ENCODE assay signal across 1 cellular context in the genomic region with DNA sequence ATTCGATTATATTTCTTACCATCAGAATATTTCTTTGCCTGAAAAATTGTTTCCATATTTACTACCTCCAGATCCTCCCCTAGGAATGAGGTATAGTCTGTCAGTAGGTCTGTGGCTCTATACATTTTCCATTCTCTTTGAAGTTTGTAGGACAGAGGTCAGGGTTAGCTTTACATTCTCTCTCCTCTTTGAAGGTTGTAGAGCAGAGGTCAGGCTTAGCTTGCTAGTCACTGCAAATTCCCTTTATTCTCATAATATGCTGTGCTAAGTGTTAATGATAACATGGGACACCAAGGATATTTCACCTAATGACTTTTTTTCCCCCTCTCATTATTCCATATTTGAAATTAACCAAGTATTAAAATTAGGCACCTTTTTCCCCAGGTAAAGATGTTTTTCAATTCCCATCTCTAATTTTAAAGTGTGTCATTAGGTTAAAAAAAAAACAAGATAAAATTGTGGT.
TF ChIP-seq lines count a peak whose summit lies in the region.

No MANE protein-coding gene starts in this region.

TF ChIP-seq in HepG2, 621 proteins besides CTCF, POLR2A, EP300 and RAD21 (continued from another document and continues in another):
- no peak for TF ChIP-seq SP1 (IDR thresholded peaks at IDR 0.05)
- no peak for TF ChIP-seq SP1 (CRISPR knock-in tag; IDR thresholded peaks at IDR 0.05)
- TF ChIP-seq, protein P1, sequence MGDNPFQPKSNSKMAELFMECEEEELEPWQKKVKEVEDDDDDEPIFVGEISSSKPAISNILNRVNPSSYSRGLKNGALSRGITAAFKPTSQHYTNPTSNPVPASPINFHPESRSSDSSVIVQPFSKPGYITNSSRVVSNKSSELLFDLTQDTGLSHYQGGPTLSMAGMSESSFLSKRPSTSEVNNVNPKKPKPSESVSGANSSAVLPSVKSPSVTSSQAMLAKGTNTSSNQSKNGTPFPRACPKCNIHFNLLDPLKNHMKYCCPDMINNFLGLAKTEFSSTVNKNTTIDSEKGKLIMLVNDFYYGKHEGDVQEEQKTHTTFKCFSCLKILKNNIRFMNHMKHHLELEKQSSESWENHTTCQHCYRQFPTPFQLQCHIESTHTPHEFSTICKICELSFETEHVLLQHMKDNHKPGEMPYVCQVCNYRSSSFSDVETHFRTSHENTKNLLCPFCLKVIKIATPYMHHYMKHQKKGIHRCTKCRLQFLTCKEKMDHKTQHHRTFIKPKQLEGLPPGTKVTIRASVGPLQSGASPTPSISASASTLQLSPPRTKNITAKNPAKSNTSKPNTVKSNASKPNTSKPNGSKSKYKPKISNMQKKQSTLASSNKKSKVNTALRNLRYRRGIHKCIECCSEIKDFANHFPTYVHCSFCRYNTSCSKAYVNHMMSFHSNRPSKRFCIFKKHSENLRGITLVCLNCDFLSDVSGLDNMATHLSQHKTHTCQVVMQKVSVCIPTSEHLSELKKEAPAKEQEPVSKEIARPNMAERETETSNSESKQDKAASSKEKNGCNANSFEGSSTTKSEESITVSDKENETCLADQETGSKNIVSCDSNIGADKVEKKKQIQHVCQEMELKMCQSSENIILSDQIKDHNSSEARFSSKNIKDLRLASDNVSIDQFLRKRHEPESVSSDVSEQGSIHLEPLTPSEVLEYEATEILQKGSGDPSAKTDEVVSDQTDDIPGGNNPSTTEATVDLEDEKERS (CRISPR knock-in tag; IDR thresholded peaks at IDR 0.05), result no peak
- TF ChIP-seq, protein P2, sequence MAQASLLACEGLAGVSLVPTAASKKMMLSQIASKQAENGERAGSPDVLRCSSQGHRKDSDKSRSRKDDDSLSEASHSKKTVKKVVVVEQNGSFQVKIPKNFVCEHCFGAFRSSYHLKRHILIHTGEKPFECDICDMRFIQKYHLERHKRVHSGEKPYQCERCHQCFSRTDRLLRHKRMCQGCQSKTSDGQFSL (CRISPR knock-in tag; IDR thresholded peaks at IDR 0.05), result no peak
- TF ChIP-seq, protein P3, sequence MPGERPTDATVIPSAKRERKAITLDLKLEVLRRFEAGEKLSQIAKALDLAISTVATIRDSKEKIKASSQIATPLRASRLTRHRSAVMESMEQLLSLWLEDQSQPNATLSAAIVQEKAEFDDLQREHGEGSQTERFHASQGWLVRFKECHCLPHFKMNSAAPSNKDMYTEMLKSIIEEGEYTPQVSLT (CRISPR knock-in tag; IDR thresholded peaks at IDR 0.05; ENCODE audit: borderline replicate concordance, low read depth), result no peak
- no peak; the same call in 1 of the 2 replicates for TF ChIP-seq KLF12 (CRISPR knock-in tag; IDR thresholded peaks at IDR 0.05; ENCODE audit: borderline replicate concordance)
- TF ChIP-seq FOSL1 (CRISPR knock-in tag; IDR thresholded peaks at IDR 0.05; ENCODE audit: borderline replicate concordance), result no peak
- TF ChIP-seq PCBP2 (optimal IDR thresholded peaks at IDR 0.05; ENCODE audit: low read depth, low read length, poor library complexity, severe bottlenecking), result no peak
- TF ChIP-seq, protein P4, sequence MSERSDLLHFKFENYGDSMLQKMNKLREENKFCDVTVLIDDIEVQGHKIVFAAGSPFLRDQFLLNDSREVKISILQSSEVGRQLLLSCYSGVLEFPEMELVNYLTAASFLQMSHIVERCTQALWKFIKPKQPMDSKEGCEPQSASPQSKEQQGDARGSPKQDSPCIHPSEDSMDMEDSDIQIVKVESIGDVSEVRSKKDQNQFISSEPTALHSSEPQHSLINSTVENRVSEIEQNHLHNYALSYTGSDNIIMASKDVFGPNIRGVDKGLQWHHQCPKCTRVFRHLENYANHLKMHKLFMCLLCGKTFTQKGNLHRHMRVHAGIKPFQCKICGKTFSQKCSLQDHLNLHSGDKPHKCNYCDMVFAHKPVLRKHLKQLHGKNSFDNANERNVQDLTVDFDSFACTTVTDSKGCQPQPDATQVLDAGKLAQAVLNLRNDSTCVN (CRISPR knock-in tag; IDR thresholded peaks at IDR 0.05; ENCODE audit: borderline replicate concordance), result no peak
- TF ChIP-seq ZNF616 (CRISPR knock-in tag; IDR thresholded peaks at IDR 0.05; ENCODE audit: low read depth), result no peak
- no peak for TF ChIP-seq ZNF552 (CRISPR knock-in tag; IDR thresholded peaks at IDR 0.05; ENCODE audit: borderline replicate concordance)
- peak; percentile 84; the same call in 1 of the 2 replicates for TF ChIP-seq SALL1 (CRISPR knock-in tag; IDR thresholded peaks at IDR 0.05)
- no peak for TF ChIP-seq ZNF30 (CRISPR knock-in tag; IDR thresholded peaks at IDR 0.05)
- no peak for TF ChIP-seq ISX (CRISPR knock-in tag; conservative IDR thresholded peaks at IDR 0.05)
- no peak; the same call in 1 of the 2 replicates for TF ChIP-seq NAIF1 (CRISPR knock-in tag; IDR thresholded peaks at IDR 0.05; ENCODE audit: borderline replicate concordance)
- TF ChIP-seq PPARG (CRISPR knock-in tag; conservative IDR thresholded peaks at IDR 0.05), result peak; percentile 100
- no peak for TF ChIP-seq RARG (CRISPR knock-in tag; IDR thresholded peaks at IDR 0.05; ENCODE audit: low read depth)
- TF ChIP-seq MAFF (IDR thresholded peaks at IDR 0.05; ENCODE audit: low read depth, low read length), result peak; percentile 75
- TF ChIP-seq TBX2 (CRISPR knock-in tag; IDR thresholded peaks at IDR 0.05; ENCODE audit: borderline replicate concordance), result peak; percentile 90; the same call in 1 of the 2 replicates
- no peak for TF ChIP-seq HNRNPLL (IDR thresholded peaks at IDR 0.05; ENCODE audit: low read depth, low read length, poor library complexity, severe bottlenecking)
- no peak for TF ChIP-seq MAF1 (CRISPR knock-in tag; IDR thresholded peaks at IDR 0.05; ENCODE audit: borderline replicate concordance)
- TF ChIP-seq, protein P5, sequence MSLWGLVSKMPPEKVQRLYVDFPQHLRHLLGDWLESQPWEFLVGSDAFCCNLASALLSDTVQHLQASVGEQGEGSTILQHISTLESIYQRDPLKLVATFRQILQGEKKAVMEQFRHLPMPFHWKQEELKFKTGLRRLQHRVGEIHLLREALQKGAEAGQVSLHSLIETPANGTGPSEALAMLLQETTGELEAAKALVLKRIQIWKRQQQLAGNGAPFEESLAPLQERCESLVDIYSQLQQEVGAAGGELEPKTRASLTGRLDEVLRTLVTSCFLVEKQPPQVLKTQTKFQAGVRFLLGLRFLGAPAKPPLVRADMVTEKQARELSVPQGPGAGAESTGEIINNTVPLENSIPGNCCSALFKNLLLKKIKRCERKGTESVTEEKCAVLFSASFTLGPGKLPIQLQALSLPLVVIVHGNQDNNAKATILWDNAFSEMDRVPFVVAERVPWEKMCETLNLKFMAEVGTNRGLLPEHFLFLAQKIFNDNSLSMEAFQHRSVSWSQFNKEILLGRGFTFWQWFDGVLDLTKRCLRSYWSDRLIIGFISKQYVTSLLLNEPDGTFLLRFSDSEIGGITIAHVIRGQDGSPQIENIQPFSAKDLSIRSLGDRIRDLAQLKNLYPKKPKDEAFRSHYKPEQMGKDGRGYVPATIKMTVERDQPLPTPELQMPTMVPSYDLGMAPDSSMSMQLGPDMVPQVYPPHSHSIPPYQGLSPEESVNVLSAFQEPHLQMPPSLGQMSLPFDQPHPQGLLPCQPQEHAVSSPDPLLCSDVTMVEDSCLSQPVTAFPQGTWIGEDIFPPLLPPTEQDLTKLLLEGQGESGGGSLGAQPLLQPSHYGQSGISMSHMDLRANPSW (CRISPR knock-in tag; IDR thresholded peaks at IDR 0.05; ENCODE audit: borderline replicate concordance), result 0 out of 2 replicates have a peak, but pooled peaks have one; percentile 22
- TF ChIP-seq, protein P6, sequence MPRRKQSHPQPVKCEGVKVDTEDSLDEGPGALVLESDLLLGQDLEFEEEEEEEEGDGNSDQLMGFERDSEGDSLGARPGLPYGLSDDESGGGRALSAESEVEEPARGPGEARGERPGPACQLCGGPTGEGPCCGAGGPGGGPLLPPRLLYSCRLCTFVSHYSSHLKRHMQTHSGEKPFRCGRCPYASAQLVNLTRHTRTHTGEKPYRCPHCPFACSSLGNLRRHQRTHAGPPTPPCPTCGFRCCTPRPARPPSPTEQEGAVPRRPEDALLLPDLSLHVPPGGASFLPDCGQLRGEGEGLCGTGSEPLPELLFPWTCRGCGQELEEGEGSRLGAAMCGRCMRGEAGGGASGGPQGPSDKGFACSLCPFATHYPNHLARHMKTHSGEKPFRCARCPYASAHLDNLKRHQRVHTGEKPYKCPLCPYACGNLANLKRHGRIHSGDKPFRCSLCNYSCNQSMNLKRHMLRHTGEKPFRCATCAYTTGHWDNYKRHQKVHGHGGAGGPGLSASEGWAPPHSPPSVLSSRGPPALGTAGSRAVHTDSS (CRISPR knock-in tag; conservative IDR thresholded peaks at IDR 0.05), result no peak
- TF ChIP-seq HNF4G (IDR thresholded peaks at IDR 0.05; ENCODE audit: borderline replicate concordance, low read depth, low read length), result peak; percentile 74; the same call in 1 of the 2 replicates
- peak; percentile 28; the same call in 1 of the 2 replicates for TF ChIP-seq HNF4G (CRISPR knock-in tag; IDR thresholded peaks at IDR 0.05; ENCODE audit: borderline replicate concordance, low read depth)
- TF ChIP-seq RARA (CRISPR knock-in tag; IDR thresholded peaks at IDR 0.05), result peak; percentile 94
- TF ChIP-seq SIN3A (IDR thresholded peaks at IDR 0.05; ENCODE audit: borderline replicate concordance, low read depth, low read length), result no peak
- TF ChIP-seq CBX5 (CRISPR knock-in tag; IDR thresholded peaks at IDR 0.05; ENCODE audit: borderline replicate concordance), result no peak
- no peak for TF ChIP-seq LCORL (IDR thresholded peaks at IDR 0.05)
- peak; percentile 25; the same call in 1 of the 2 replicates for TF ChIP-seq LCORL (CRISPR knock-in tag; IDR thresholded peaks at IDR 0.05)
- no peak for TF ChIP-seq ZNF296 (CRISPR knock-in tag; conservative IDR thresholded peaks at IDR 0.05)
- TF ChIP-seq, protein P7, sequence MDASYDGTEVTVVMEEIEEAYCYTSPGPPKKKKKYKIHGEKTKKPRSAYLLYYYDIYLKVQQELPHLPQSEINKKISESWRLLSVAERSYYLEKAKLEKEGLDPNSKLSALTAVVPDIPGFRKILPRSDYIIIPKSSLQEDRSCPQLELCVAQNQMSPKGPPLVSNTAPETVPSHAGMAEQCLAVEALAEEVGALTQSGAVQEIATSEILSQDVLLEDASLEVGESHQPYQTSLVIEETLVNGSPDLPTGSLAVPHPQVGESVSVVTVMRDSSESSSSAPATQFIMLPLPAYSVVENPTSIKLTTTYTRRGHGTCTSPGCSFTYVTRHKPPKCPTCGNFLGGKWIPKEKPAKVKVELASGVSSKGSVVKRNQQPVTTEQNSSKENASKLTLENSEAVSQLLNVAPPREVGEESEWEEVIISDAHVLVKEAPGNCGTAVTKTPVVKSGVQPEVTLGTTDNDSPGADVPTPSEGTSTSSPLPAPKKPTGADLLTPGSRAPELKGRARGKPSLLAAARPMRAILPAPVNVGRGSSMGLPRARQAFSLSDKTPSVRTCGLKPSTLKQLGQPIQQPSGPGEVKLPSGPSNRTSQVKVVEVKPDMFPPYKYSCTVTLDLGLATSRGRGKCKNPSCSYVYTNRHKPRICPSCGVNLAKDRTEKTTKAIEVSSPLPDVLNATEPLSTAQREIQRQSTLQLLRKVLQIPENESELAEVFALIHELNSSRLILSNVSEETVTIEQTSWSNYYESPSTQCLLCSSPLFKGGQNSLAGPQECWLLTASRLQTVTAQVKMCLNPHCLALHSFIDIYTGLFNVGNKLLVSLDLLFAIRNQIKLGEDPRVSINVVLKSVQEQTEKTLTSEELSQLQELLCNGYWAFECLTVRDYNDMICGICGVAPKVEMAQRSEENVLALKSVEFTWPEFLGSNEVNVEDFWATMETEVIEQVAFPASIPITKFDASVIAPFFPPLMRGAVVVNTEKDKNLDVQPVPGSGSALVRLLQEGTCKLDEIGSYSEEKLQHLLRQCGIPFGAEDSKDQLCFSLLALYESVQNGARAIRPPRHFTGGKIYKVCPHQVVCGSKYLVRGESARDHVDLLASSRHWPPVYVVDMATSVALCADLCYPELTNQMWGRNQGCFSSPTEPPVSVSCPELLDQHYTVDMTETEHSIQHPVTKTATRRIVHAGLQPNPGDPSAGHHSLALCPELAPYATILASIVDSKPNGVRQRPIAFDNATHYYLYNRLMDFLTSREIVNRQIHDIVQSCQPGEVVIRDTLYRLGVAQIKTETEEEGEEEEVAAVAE (CRISPR knock-in tag; IDR thresholded peaks at IDR 0.05; ENCODE audit: borderline replicate concordance), result no peak
- peak; percentile 44; the same call in 1 of the 2 replicates for TF ChIP-seq ZNF644 (CRISPR knock-in tag; IDR thresholded peaks at IDR 0.05; ENCODE audit: low read depth)
- TF ChIP-seq HNF4A (CRISPR knock-in tag; IDR thresholded peaks at IDR 0.05), result peak; percentile 95
- no peak for TF ChIP-seq ZNF333 (CRISPR knock-in tag; IDR thresholded peaks at IDR 0.05; ENCODE audit: borderline replicate concordance)
- TF ChIP-seq, protein P8, sequence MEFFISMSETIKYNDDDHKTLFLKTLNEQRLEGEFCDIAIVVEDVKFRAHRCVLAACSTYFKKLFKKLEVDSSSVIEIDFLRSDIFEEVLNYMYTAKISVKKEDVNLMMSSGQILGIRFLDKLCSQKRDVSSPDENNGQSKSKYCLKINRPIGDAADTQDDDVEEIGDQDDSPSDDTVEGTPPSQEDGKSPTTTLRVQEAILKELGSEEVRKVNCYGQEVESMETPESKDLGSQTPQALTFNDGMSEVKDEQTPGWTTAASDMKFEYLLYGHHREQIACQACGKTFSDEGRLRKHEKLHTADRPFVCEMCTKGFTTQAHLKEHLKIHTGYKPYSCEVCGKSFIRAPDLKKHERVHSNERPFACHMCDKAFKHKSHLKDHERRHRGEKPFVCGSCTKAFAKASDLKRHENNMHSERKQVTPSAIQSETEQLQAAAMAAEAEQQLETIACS (CRISPR knock-in tag; IDR thresholded peaks at IDR 0.05), result no peak
- no peak for TF ChIP-seq ZIK1 (CRISPR knock-in tag; IDR thresholded peaks at IDR 0.05; ENCODE audit: borderline replicate concordance, low read depth)
- no peak for TF ChIP-seq ZNF136 (CRISPR knock-in tag; IDR thresholded peaks at IDR 0.05; ENCODE audit: low read depth)
- TF ChIP-seq REPIN1 (CRISPR knock-in tag; IDR thresholded peaks at IDR 0.05; ENCODE audit: borderline replicate concordance, low read depth), result peak; percentile 80; the same call in 1 of the 2 replicates
- peak; percentile 53; the same call in 1 of the 2 replicates for TF ChIP-seq ARID2 (CRISPR knock-in tag; IDR thresholded peaks at IDR 0.05; ENCODE audit: borderline replicate concordance)
- TF ChIP-seq TBX3 (IDR thresholded peaks at IDR 0.05; ENCODE audit: borderline replicate concordance), result peak; percentile 76; the same call in 1 of the 2 replicates
- TF ChIP-seq, protein P9, sequence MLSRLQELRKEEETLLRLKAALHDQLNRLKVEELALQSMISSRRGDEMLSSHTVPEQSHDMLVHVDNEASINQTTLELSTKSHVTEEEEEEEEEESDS (CRISPR knock-in tag; IDR thresholded peaks at IDR 0.05; ENCODE audit: borderline replicate concordance), result 0 out of 2 replicates have a peak, but pooled peaks have one; percentile 49
- no peak for TF ChIP-seq CCDC6 (CRISPR knock-in tag; IDR thresholded peaks at IDR 0.05)
- TF ChIP-seq, protein P10, sequence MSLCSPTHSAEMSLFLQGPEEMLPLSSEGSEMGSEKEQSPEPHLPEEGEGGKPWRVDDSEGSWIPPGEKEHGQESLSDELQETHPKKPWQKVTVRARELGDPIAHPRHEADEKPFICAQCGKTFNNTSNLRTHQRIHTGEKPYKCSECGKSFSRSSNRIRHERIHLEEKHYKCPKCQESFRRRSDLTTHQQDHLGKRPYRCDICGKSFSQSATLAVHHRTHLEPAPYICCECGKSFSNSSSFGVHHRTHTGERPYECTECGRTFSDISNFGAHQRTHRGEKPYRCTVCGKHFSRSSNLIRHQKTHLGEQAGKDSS (CRISPR knock-in tag; IDR thresholded peaks at IDR 0.05; ENCODE audit: borderline replicate concordance, low read depth), result no peak
- no peak for TF ChIP-seq ZZZ3 (CRISPR knock-in tag; IDR thresholded peaks at IDR 0.05; ENCODE audit: borderline replicate concordance)
- TF ChIP-seq FOXK2 (IDR thresholded peaks at IDR 0.05), result peak; percentile 41; the same call in 1 of the 2 replicates
- peak; percentile 69 for TF ChIP-seq ELF3 (CRISPR knock-in tag; IDR thresholded peaks at IDR 0.05)
- TF ChIP-seq REL (CRISPR knock-in tag; conservative IDR thresholded peaks at IDR 0.05), result no peak
- TF ChIP-seq HDAC1 (CRISPR knock-in tag; IDR thresholded peaks at IDR 0.05), result peak; percentile 61; the same call in 1 of the 2 replicates
